8 cellular contexts compared by ENCODE assay signal in genomic region chr11:79437274-79437980, GRCh38. TPM values are rescaled to one million over a fixed set of nuclear protein-coding genes. Genes with fewer than 3 reads are reported as not detected.
DNase-seq lines count a peak whose midpoint lies in the region; ATAC-seq and TF ChIP-seq lines count a peak whose summit lies in the region.

No MANE protein-coding gene starts in this region.

- TF ChIP-seq CTCF in PC-9 (conservative IDR thresholded peaks at IDR 0.05), result no peak
- TF ChIP-seq CTCF in fibroblast of pulmonary artery (IDR thresholded peaks at IDR 0.05; ENCODE audit: low read length, missing control alignments), result no peak
- no peak for TF ChIP-seq CTCF in nephron progenitor cell (IDR thresholded peaks at IDR 0.05)

- no peaks in the 10 kb centered on the region for H3K36me3 ChIP-seq in PC-9 (ENCODE audit: low read depth)
- H3K36me3 ChIP-seq in CD8-positive, alpha-beta memory T cell (ENCODE audit: insufficient read depth, low read length), result no peaks in the 10 kb centered on the region

- H3K27ac Mint-ChIP-seq in activated CD4-positive, alpha-beta T cell treated with anti-CD3 and anti-CD28 coated beads, Interleukin-2, amount 10 ng/mL, durations not matched to agents 7 days and 5 days, result peak overlapping the region; percentile 50
- H3K27ac Mint-ChIP-seq in activated CD4-positive, alpha-beta T cell treated with anti-CD3 and anti-CD28 coated beads, Interleukin-2, amount 10 ng/mL, durations not matched to agents 24 days and 14 days, result no peak overlapping the region
- H3K27ac Mint-ChIP-seq in nephron progenitor cell, result peak overlapping the region; percentile 86
- no peak overlapping the region for H3K27ac Mint-ChIP-seq in CD8-positive, alpha-beta memory T cell

- H3K4me3 ChIP-seq in PC-9 (no peak overlapping the region), fibroblast of pulmonary artery (replicated peaks; ENCODE audit: low read depth, low read length) (peak overlapping the region; percentile 46)
- H3K4me3 ChIP-seq in CD8-positive, alpha-beta memory T cell (ENCODE audit: low read length), result no peak overlapping the region

- H3K27ac ChIP-seq in PC-9, result no peak overlapping the region
- no peak overlapping the region for H3K27ac ChIP-seq in CD8-positive, alpha-beta memory T cell (ENCODE audit: low read depth, low read length)

- no peak for DNase-seq in activated CD4-positive, alpha-beta T cell treated with anti-CD3 and anti-CD28 coated beads, Interleukin-2, amount 10 ng/mL, durations not matched to agents 7 days and 5 days
- no peak for DNase-seq in activated CD4-positive, alpha-beta T cell treated with anti-CD3 and anti-CD28 coated beads, Interleukin-2, amount 10 ng/mL, durations not matched to agents 24 days and 14 days
- no peak for DNase-seq in PC-9
- no peak for DNase-seq in fibroblast of pulmonary artery (ENCODE audit: low read depth)
- DNase-seq in nephron progenitor cell, result peak; percentile 94
- no peak for DNase-seq in CD8-positive, alpha-beta memory T cell
- DNase-seq in RKO (ENCODE audit: low spot score), result no peak

- intact Hi-C loops in activated CD4-positive, alpha-beta T cell treated with anti-CD3 and anti-CD28 coated beads, Interleukin-2, amount 10 ng/mL, durations not matched to agents 24 days and 14 days (cut with micrococcal nuclease), result no loop called here
- intact Hi-C loops in PC-9 (cut with micrococcal nuclease; ENCODE audit: unreplicated experiment), result no loop called here

- ATAC-seq in GM18909 (IDR thresholded peaks at IDR 0.05; ENCODE audit: poor library complexity, unreplicated experiment), result no peak

- POLR2A ChIA-PET in activated CD4-positive, alpha-beta T cell treated with anti-CD3 and anti-CD28 coated beads, Interleukin-2, amount 10 ng/mL, durations not matched to agents 7 days and 5 days (lab: Charles Lee), result no interaction called here
- POLR2A ChIA-PET in PC-9 (lab: Charles Lee; ENCODE audit: unreplicated experiment), result no interaction called here
- POLR2A ChIA-PET in CD8-positive, alpha-beta memory T cell (lab: Charles Lee), result no interaction called here

- no peaks in the 10 kb centered on the region for H3K79me2 ChIP-seq in PC-9 (ENCODE audit: low read depth)

- H3K4me2 ChIP-seq in PC-9, result 0 out of 2 replicates have a peak overlapping the region, but pooled peaks have one; percentile 3

- H3F3A ChIP-seq in PC-9 (ENCODE audit: insufficient read depth, low read depth), result no peaks in the 10 kb centered on the region

- peaks cover 51% of the 10 kb centered on the region for H3K27me3 ChIP-seq in PC-9 (ENCODE audit: insufficient read depth, low read depth)
- H3K27me3 ChIP-seq in CD8-positive, alpha-beta memory T cell (ENCODE audit: insufficient read depth, low read length, poor library complexity, severe bottlenecking), result peaks cover 15% of the 10 kb centered on the region

- no peaks in the 10 kb centered on the region for H4K20me1 ChIP-seq in PC-9 (ENCODE audit: insufficient read depth)

- no peaks in the 10 kb centered on the region for H3K9me2 ChIP-seq in PC-9 (ENCODE audit: insufficient read depth)

- no peak overlapping the region for H3K4me3 Mint-ChIP-seq in activated CD4-positive, alpha-beta T cell treated with anti-CD3 and anti-CD28 coated beads, Interleukin-2, amount 10 ng/mL, durations not matched to agents 7 days and 5 days
- no peak overlapping the region for H3K4me3 Mint-ChIP-seq in activated CD4-positive, alpha-beta T cell treated with anti-CD3 and anti-CD28 coated beads, Interleukin-2, amount 10 ng/mL, durations not matched to agents 24 days and 14 days
- H3K4me3 Mint-ChIP-seq in nephron progenitor cell, result peak overlapping the region; percentile 94
- H3K4me3 Mint-ChIP-seq in CD8-positive, alpha-beta memory T cell, result no peak overlapping the region

- H3K4me1 Mint-ChIP-seq in activated CD4-positive, alpha-beta T cell treated with anti-CD3 and anti-CD28 coated beads, Interleukin-2, amount 10 ng/mL, durations not matched to agents 7 days and 5 days, result peaks cover 8% of the 10 kb centered on the region
- H3K4me1 Mint-ChIP-seq in activated CD4-positive, alpha-beta T cell treated with anti-CD3 and anti-CD28 coated beads, Interleukin-2, amount 10 ng/mL, durations not matched to agents 24 days and 14 days, result peaks cover 4% of the 10 kb centered on the region
- H3K4me1 Mint-ChIP-seq in nephron progenitor cell, result peaks cover 58% of the 10 kb centered on the region
- H3K4me1 Mint-ChIP-seq in CD8-positive, alpha-beta memory T cell, result peaks cover 4 to 7% (median 6%) of the 10 kb centered on the region in 3 donors

- no peaks in the 10 kb centered on the region for H3K9me3 ChIP-seq in PC-9 (ENCODE audit: insufficient read depth, low read depth)
- H3K9me3 ChIP-seq in CD8-positive, alpha-beta memory T cell (ENCODE audit: low read length), result no peaks in the 10 kb centered on the region

- no peak overlapping the region for H2AFZ ChIP-seq in PC-9

- BruUV-seq in PC-9 (replicated peaks; lab: Mats Ljungman, UMichigan), result no TSS peak

- H3K9me3 Mint-ChIP-seq in activated CD4-positive, alpha-beta T cell treated with anti-CD3 and anti-CD28 coated beads, Interleukin-2, amount 10 ng/mL, durations not matched to agents 7 days and 5 days, result no peaks in the 10 kb centered on the region
- H3K9me3 Mint-ChIP-seq in activated CD4-positive, alpha-beta T cell treated with anti-CD3 and anti-CD28 coated beads, Interleukin-2, amount 10 ng/mL, durations not matched to agents 24 days and 14 days, result no peaks in the 10 kb centered on the region
- H3K9me3 Mint-ChIP-seq in nephron progenitor cell, result no peaks in the 10 kb centered on the region
- peaks cover 0 to 30% (median 15%) of the 10 kb centered on the region in 5 donors for H3K9me3 Mint-ChIP-seq in CD8-positive, alpha-beta memory T cell

- H3K4me1 ChIP-seq in PC-9 (replicated peaks; ENCODE audit: insufficient read depth), result no peaks in the 10 kb centered on the region
- H3K4me1 ChIP-seq in CD8-positive, alpha-beta memory T cell (ENCODE audit: insufficient read depth, low read length), result no peaks in the 10 kb centered on the region

- H3K36me3 Mint-ChIP-seq in activated CD4-positive, alpha-beta T cell treated with anti-CD3 and anti-CD28 coated beads, Interleukin-2, amount 10 ng/mL, durations not matched to agents 7 days and 5 days (ENCODE audit: low read depth), result no peaks in the 10 kb centered on the region
- H3K36me3 Mint-ChIP-seq in activated CD4-positive, alpha-beta T cell treated with anti-CD3 and anti-CD28 coated beads, Interleukin-2, amount 10 ng/mL, durations not matched to agents 24 days and 14 days (ENCODE audit: low read depth), result no peaks in the 10 kb centered on the region
- H3K36me3 Mint-ChIP-seq in nephron progenitor cell (ENCODE audit: low read depth), result no peaks in the 10 kb centered on the region
- H3K36me3 Mint-ChIP-seq in CD8-positive, alpha-beta memory T cell, result no peaks in the 10 kb centered on the region

- CTCF ChIA-PET in activated CD4-positive, alpha-beta T cell treated with anti-CD3 and anti-CD28 coated beads, Interleukin-2, amount 10 ng/mL, durations not matched to agents 7 days and 5 days (lab: Charles Lee), result no interaction called here
- CTCF ChIA-PET in PC-9 (lab: Charles Lee), result no interaction called here
- CTCF ChIA-PET in CD8-positive, alpha-beta memory T cell (lab: Charles Lee), result no interaction called here

- peaks cover 71% of the 10 kb centered on the region for H3K27me3 Mint-ChIP-seq in activated CD4-positive, alpha-beta T cell treated with anti-CD3 and anti-CD28 coated beads, Interleukin-2, amount 10 ng/mL, durations not matched to agents 7 days and 5 days
- H3K27me3 Mint-ChIP-seq in activated CD4-positive, alpha-beta T cell treated with anti-CD3 and anti-CD28 coated beads, Interleukin-2, amount 10 ng/mL, durations not matched to agents 24 days and 14 days, result peaks cover 65% of the 10 kb centered on the region
- peaks cover 32% of the 10 kb centered on the region for H3K27me3 Mint-ChIP-seq in nephron progenitor cell (ENCODE audit: low read depth, poor library complexity)
- peaks cover 34 to 51% of the 10 kb centered on the region in 2 donors for H3K27me3 Mint-ChIP-seq in CD8-positive, alpha-beta memory T cell

RNA-seq across cellular contexts. Expression of gene TENM4, which starts 3.4 kb away (rescaled TPM):
- not detected for total RNA-seq in activated CD4-positive, alpha-beta T cell treated with anti-CD3 and anti-CD28 coated beads, Interleukin-2, amount 10 ng/mL, durations not matched to agents 7 days and 5 days
- not detected in 2 replicates for total RNA-seq in activated CD4-positive, alpha-beta T cell treated with anti-CD3 and anti-CD28 coated beads, Interleukin-2, amount 10 ng/mL, durations not matched to agents 24 days and 14 days
- 0.25 TPM in 1 of 2 replicates, not detected in the other for total RNA-seq in PC-9 (2021)
- not detected for total RNA-seq in CD8-positive, alpha-beta memory T cell
- polyA plus RNA-seq in CD8-positive, alpha-beta memory T cell, result not detected

Comparison
In these comparisons a context has a peak if more than half of its experiments do, and no peak if none do; other contexts are left out.
1. H3K27ac Mint-ChIP-seq: peak in activated CD4-positive, alpha-beta T cell treated with anti-CD3 and anti-CD28 coated beads, Interleukin-2, amount 10 ng/mL, durations not matched to agents 7 days and 5 days (single experiment) and nephron progenitor cell (single experiment); none in activated CD4-positive, alpha-beta T cell treated with anti-CD3 and anti-CD28 coated beads, Interleukin-2, amount 10 ng/mL, durations not matched to agents 24 days and 14 days (single experiment) and CD8-positive, alpha-beta memory T cell (0 of 8).